In the genomic region with DNA sequence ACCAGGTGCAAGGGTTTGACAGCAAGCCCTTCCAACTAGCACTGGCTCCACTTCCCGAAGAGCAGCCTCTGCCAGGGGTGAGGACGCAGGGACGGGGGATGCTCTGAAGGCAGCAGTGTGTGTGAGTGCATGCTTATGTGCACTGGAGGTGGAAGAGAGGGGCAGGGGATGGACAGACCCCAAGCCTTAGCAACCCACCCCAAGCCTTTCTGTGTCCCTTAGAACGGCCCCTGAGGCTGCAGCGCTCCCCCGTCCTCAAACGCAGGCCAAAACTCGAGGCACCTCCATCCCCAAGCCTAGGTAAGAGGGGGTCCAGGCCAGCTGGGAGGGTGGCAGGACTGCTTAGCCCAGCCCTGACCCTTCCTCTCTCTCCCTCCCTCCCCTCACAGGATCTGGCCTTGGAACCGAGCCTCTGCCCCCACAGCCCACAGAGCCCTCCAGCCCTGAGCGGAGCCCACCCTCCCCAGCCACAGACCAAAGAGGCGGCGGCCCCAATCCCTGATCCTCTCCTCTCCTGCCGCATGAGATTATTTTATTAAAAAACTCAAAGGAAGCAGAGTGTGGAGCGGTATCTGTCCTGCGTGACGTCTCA, we compare ENCODE assay signal across 16 cellular contexts. TPM values are rescaled to one million over a fixed set of nuclear protein-coding genes. Genes with fewer than 3 reads are reported as not detected.
DNase-seq lines count a peak whose midpoint lies in the region; ATAC-seq and TF ChIP-seq lines count a peak whose summit lies in the region.
"Had no signal": no experiment of that assay in that cellular context is flagged by ENCODE, and none has a peak within 500 bp of the region (broad histone marks: within the 10 kb centered on the region; RNA-seq: fewer than 3 reads in every experiment).

No MANE protein-coding gene starts in this region.

- H3K27me3 Mint-ChIP-seq in CD8-positive, alpha-beta memory T cell: peaks cover 0 to 3% of the 10 kb centered on the region in 2 donors
- peaks cover 25% of the 10 kb centered on the region for H3K27me3 Mint-ChIP-seq in nephron (ENCODE audit: low read depth)
- H3K27me3 Mint-ChIP-seq in stimulated activated naive B cell treated with anti-CD40 and anti-IgM and Interleukin-4, amounts not matched to agents 10 μg/mL and 1 μg/mL and 100 μg/mL, for 72 hours: no peaks in the 10 kb centered on the region

- H3K4me3 ChIP-seq in CD8-positive, alpha-beta memory T cell (ENCODE audit: low read length): no peak overlapping the region
- H3K4me3 ChIP-seq in upper lobe of left lung: no peak overlapping the region
- H3K4me3 ChIP-seq: BLaER1 treated with 17β-estradiol and CSF1 and Interleukin-3, amounts not matched to agents 10 nM and 100 nM had no signal

- CTCF ChIA-PET in CD8-positive, alpha-beta memory T cell (lab: Charles Lee): interaction anchor here (0.9 to 4.0 kb wide), 5 partner anchors 12 to 137 kb away, joined by 3 to 34 read pairs (median 4); a partner anchor contains a TSS
- CTCF ChIA-PET in RWPE1 (lab: Yijun Ruan, JAX): interaction anchor here (0.6 kb wide), 1 partner anchor 191 kb away, joined by 4 read pairs; no protein-coding TSS in a partner anchor

- no peak for TF ChIP-seq POLR2A in upper lobe of left lung (IDR thresholded peaks at IDR 0.05)

- H3K27me3 ChIP-seq in CD8-positive, alpha-beta memory T cell (ENCODE audit: insufficient read depth, low read length, poor library complexity, severe bottlenecking): no peaks in the 10 kb centered on the region
- peaks cover 0 to 17% (median 7%) of the 10 kb centered on the region in 4 donors for H3K27me3 ChIP-seq in upper lobe of left lung
- H3K27me3 ChIP-seq: BLaER1 treated with 17β-estradiol and CSF1 and Interleukin-3, amounts not matched to agents 10 nM and 100 nM had no signal

- H3K36me3 ChIP-seq in CD8-positive, alpha-beta memory T cell (ENCODE audit: insufficient read depth, low read length): peaks cover 4% of the 10 kb centered on the region
- peaks cover 0 to 15% (median 10%) of the 10 kb centered on the region in 4 donors for H3K36me3 ChIP-seq in upper lobe of left lung

- intact Hi-C loops in left ventricle myocardium superior (cut with micrococcal nuclease): no loop called here

- no peak for ATAC-seq in stimulated activated naive B cell treated with anti-CD40 and anti-IgM and Interleukin-4, amounts not matched to agents 10 μg/mL and 1 μg/mL and 100 μg/mL, for 72 hours (replicated peaks)
- ATAC-seq in left ventricle myocardium superior (no peak), upper lobe of left lung (ENCODE audit: low FRiP score in 2 of 2) (no peak)

- peaks cover 0 to 55% (median 0%) of the 10 kb centered on the region in 3 donors for H3K36me3 Mint-ChIP-seq in CD8-positive, alpha-beta memory T cell
- H3K36me3 Mint-ChIP-seq in nephron (ENCODE audit: low read depth): no peaks in the 10 kb centered on the region
- peaks cover 22 to 23% of the 10 kb centered on the region in 2 donors for H3K36me3 Mint-ChIP-seq in stimulated activated naive B cell treated with anti-CD40 and anti-IgM and Interleukin-4, amounts not matched to agents 10 μg/mL and 1 μg/mL and 100 μg/mL, for 72 hours

- no peak for TF ChIP-seq EP300 in upper lobe of left lung (IDR thresholded peaks at IDR 0.05)

- peak overlapping the region in 3 of 8 donors; percentile 22 to 65 (median 56) for H3K27ac Mint-ChIP-seq in CD8-positive, alpha-beta memory T cell
- no peak overlapping the region for H3K27ac Mint-ChIP-seq in nephron
- peak overlapping the region; percentile 42 for H3K27ac Mint-ChIP-seq in stimulated activated naive B cell treated with anti-CD40 and anti-IgM and Interleukin-4, amounts not matched to agents 10 μg/mL and 1 μg/mL and 100 μg/mL, for 72 hours

- H3K9me3 Mint-ChIP-seq in CD8-positive, alpha-beta memory T cell: no peaks in the 10 kb centered on the region
- H3K9me3 Mint-ChIP-seq in nephron: no peaks in the 10 kb centered on the region
- H3K9me3 Mint-ChIP-seq in stimulated activated naive B cell treated with anti-CD40 and anti-IgM and Interleukin-4, amounts not matched to agents 10 μg/mL and 1 μg/mL and 100 μg/mL, for 72 hours: no peaks in the 10 kb centered on the region

- POLR2A ChIA-PET in CD8-positive, alpha-beta memory T cell (lab: Charles Lee): interaction anchor here (1.5 kb wide), 1 partner anchor 11 kb away, joined by 8 read pairs; no protein-coding TSS in a partner anchor
- POLR2A ChIA-PET in RWPE1 (lab: Yijun Ruan, JAX; ENCODE audit: low non-redundant PET): no interaction called here

- H3K4me1 Mint-ChIP-seq in CD8-positive, alpha-beta memory T cell: peaks cover 14 to 32% (median 14%) of the 10 kb centered on the region in 3 donors
- H3K4me1 Mint-ChIP-seq in nephron: no peaks in the 10 kb centered on the region
- H3K4me1 Mint-ChIP-seq in stimulated activated naive B cell treated with anti-CD40 and anti-IgM and Interleukin-4, amounts not matched to agents 10 μg/mL and 1 μg/mL and 100 μg/mL, for 72 hours: peaks cover 19 to 47% of the 10 kb centered on the region in 2 donors

- H3K4me3 Mint-ChIP-seq in CD8-positive, alpha-beta memory T cell: peak overlapping the region in 5 of 7 donors; percentile 32 to 78 (median 40)
- H3K4me3 Mint-ChIP-seq in nephron: peak overlapping the region; percentile 37 to 72 (median 64)
- no peak overlapping the region for H3K4me3 Mint-ChIP-seq in stimulated activated naive B cell treated with anti-CD40 and anti-IgM and Interleukin-4, amounts not matched to agents 10 μg/mL and 1 μg/mL and 100 μg/mL, for 72 hours

- DNase-seq in CD8-positive, alpha-beta memory T cell: no peak
- no peak for DNase-seq in RWPE1 (ENCODE audit: low spot score)
- no peak for DNase-seq in stimulated activated naive B cell treated with anti-CD40 and anti-IgM and Interleukin-4, amounts not matched to agents 10 μg/mL and 1 μg/mL and 100 μg/mL, for 72 hours
- no peak for DNase-seq in left ventricle myocardium superior
- DNase-seq in upper lobe of left lung: no peak
- DNase-seq in germinal center (ENCODE audit: low spot score): no peak
- DNase-seq: Kasumi-1, NCI-H1417, NCI-H1694 treated with DMSO at 0.1 percent for 48 hours, NCI-H2081 treated with DMSO at 0.1 percent for 48 hours, NCI-H2171 treated with DMSO at 0.1 percent for 48 hours, NCI-H446, NCI-H526, Right ventricle myocardium superior had no signal

- TF ChIP-seq CTCF in RWPE1 (conservative IDR thresholded peaks at IDR 0.05; ENCODE audit: low read depth): no peak
- TF ChIP-seq CTCF in nephron (IDR thresholded peaks at IDR 0.05; ENCODE audit: unreplicated experiment in 3 of 3): no peak
- TF ChIP-seq CTCF in upper lobe of left lung (IDR thresholded peaks at IDR 0.05): no peak

- peaks cover 24% of the 10 kb centered on the region for H3K4me1 ChIP-seq in CD8-positive, alpha-beta memory T cell (ENCODE audit: insufficient read depth, low read length)
- peaks cover 23 to 39% (median 29%) of the 10 kb centered on the region in 4 donors for H3K4me1 ChIP-seq in upper lobe of left lung

- no peak overlapping the region for H3K27ac ChIP-seq in CD8-positive, alpha-beta memory T cell (ENCODE audit: low read depth, low read length)
- peak overlapping the region; percentile 16; the same call in 1 of the 2 replicates for H3K27ac ChIP-seq in RWPE1
- H3K27ac ChIP-seq in upper lobe of left lung: no peak overlapping the region
- H3K27ac ChIP-seq: BLaER1 treated with 17β-estradiol and CSF1 and Interleukin-3, amounts not matched to agents 10 nM and 100 nM had no signal

- H3K9me3 ChIP-seq in CD8-positive, alpha-beta memory T cell (ENCODE audit: low read length): no peaks in the 10 kb centered on the region
- no peaks in the 10 kb centered on the region for H3K9me3 ChIP-seq in upper lobe of left lung
- H3K9me3 ChIP-seq: BLaER1 treated with 17β-estradiol and CSF1 and Interleukin-3, amounts not matched to agents 10 nM and 100 nM had no signal

- WGBS in upper lobe of left lung, 2 donors: 93 to 97% methylated on average over 15 to 16 of the region's 16 CpGs

RNA-seq across cellular contexts. Expression of a gene that starts 2.9 kb away (rescaled TPM):
- 10 to 100 TPM; 79.1 to 81.7 TPM for total RNA-seq in CD8-positive, alpha-beta memory T cell
- 55.6 TPM for polyA plus RNA-seq in CD8-positive, alpha-beta memory T cell
- 7.8 TPM for total RNA-seq in left ventricle myocardium superior
- total RNA-seq in upper lobe of left lung: 10 to 100 TPM; 15.8 to 25.1 (median 18.8) TPM

RNA-seq across cellular contexts. Expression of a gene that starts 3.6 kb away (rescaled TPM):
- 10 to 100 TPM; 16.7 to 18.3 TPM for total RNA-seq in CD8-positive, alpha-beta memory T cell
- polyA plus RNA-seq in CD8-positive, alpha-beta memory T cell: 14.7 TPM
- total RNA-seq in left ventricle myocardium superior (3.7 TPM), upper lobe of left lung (1 to 10 TPM; 2.1 to 9.3 (median 6.6) TPM)

RNA-seq across cellular contexts. Expression of a gene that starts 9.4 kb away (rescaled TPM):
- total RNA-seq in CD8-positive, alpha-beta memory T cell: 10 to 100 TPM; 15.1 to 15.6 TPM
- 1.7 TPM for polyA plus RNA-seq in CD8-positive, alpha-beta memory T cell
- total RNA-seq in left ventricle myocardium superior (9.8 TPM), upper lobe of left lung (10 to 100 TPM; 18.2 to 50.3 (median 28.5) TPM)

RNA-seq across cellular contexts. Expression of a gene that starts 9.5 kb away (rescaled TPM):
- 1 to 10 TPM in 1 of 2 experiments, under 1 TPM in 1; 0.79 to 1.9 TPM for total RNA-seq in CD8-positive, alpha-beta memory T cell
- 2.7 TPM for polyA plus RNA-seq in CD8-positive, alpha-beta memory T cell
- total RNA-seq in left ventricle myocardium superior (2.2 TPM), upper lobe of left lung (10 to 100 TPM in 1 of 6 donors, 1 to 10 TPM in 5; 1.2 to 22.0 (median 5.2) TPM)

RNA-seq across cellular contexts. Expression of a gene that starts 12.2 kb away (rescaled TPM):
- total RNA-seq in CD8-positive, alpha-beta memory T cell: 100 to 1,000 TPM; 124 to 139 TPM
- 24.5 TPM for polyA plus RNA-seq in CD8-positive, alpha-beta memory T cell
- 0.94 TPM for total RNA-seq in left ventricle myocardium superior
- 10 to 100 TPM in 1 of 6 donors, 1 to 10 TPM in 5; 1.8 to 55.5 (median 4.0) TPM for total RNA-seq in upper lobe of left lung

Comparison
In these comparisons a context has a peak if more than half of its experiments do, and no peak if none do; other contexts are left out.
1. H3K4me3 Mint-ChIP-seq: peak in CD8-positive, alpha-beta memory T cell (5 of 7) and nephron (3 of 3); none in stimulated activated naive B cell treated with anti-CD40 and anti-IgM and Interleukin-4, amounts not matched to agents 10 μg/mL and 1 μg/mL and 100 μg/mL, for 72 hours (0 of 2).